Comparison of ENCODE assay signal across 9 cellular contexts in genomic region chr17:7215652-7216139, GRCh38. TPM values are rescaled to one million over a fixed set of nuclear protein-coding genes. Genes with fewer than 3 reads are reported as not detected.
A peak's percentile ranks its signal among the peaks of the same experiment; 100 is the strongest.
DNase-seq lines count a peak whose midpoint lies in the region; ATAC-seq, FAIRE-seq and TF ChIP-seq lines count a peak whose summit lies in the region.
"Had no signal": no experiment of that assay in that cellular context is flagged by ENCODE, and none has a peak within 500 bp of the region (broad histone marks: within the 10 kb centered on the region; RNA-seq: fewer than 3 reads in every experiment).

No MANE protein-coding gene starts in this region.

- no peak for TF ChIP-seq POLR2A in GM12878 (IDR thresholded peaks at IDR 0.05; ENCODE audit: low read depth, low read length)

- H2BK12ac ChIP-seq in mesenchymal stem cell (ENCODE audit: low read length in 2 of 2) = peak overlapping the region; percentile 57 to 63

- no peak for FAIRE-seq in GM12878 (lab: Jason Lieb, UNC)

- no peak for TF ChIP-seq RAD21 in GM12878 (IDR thresholded peaks at IDR 0.05; ENCODE audit: insufficient read depth, low read depth, low read length)

- H3K27ac ChIP-seq in 22Rv1 (peak overlapping the region; percentile 65), GM12878 (ENCODE audit: control insufficient read depth, insufficient read depth) (no peak overlapping the region), mesenchymal stem cell (ENCODE audit: low read length, poor library complexity, severe bottlenecking) (peak overlapping the region; percentile 56)
- H3K27ac ChIP-seq: KMS-11 had no signal

- no peak for TF ChIP-seq CTCF in 22Rv1 (IDR thresholded peaks at IDR 0.05)
- no peak for TF ChIP-seq CTCF in HFF-Myc (IDR thresholded peaks at IDR 0.05; ENCODE audit: low read depth, low read length, missing control alignments)
- no peak for TF ChIP-seq CTCF in GM12878 (IDR thresholded peaks at IDR 0.05 in 2 of 3, conservative IDR thresholded peaks at IDR 0.05 in 1 of 3; ENCODE audit: control insufficient read depth in 2 of 3, extremely low read depth in 1 of 3, insufficient read depth in 1 of 3, low read depth in 3 of 3, low read length in 3 of 3)

- BruUV-seq in GM12878 (replicated peaks; lab: Mats Ljungman, UMichigan) = no TSS peak

- H3K27me3 ChIP-seq in GM12878 (replicated peaks in 1 of 2; ENCODE audit: control insufficient read depth in 2 of 2, insufficient read depth in 2 of 2, low read length in 1 of 2) = no peaks in the 10 kb centered on the region
- H3K27me3 ChIP-seq in mesenchymal stem cell (ENCODE audit: control insufficient read depth in 1 of 2, insufficient read depth in 1 of 2, low read length in 2 of 2) = no peaks in the 10 kb centered on the region

- ATAC-seq in GM12878 = no peak
- no peak for ATAC-seq in HG02571 (IDR thresholded peaks at IDR 0.05; ENCODE audit: unreplicated experiment)
- no peak for ATAC-seq in HG02973 (IDR thresholded peaks at IDR 0.05; ENCODE audit: unreplicated experiment)

- POLR2A ChIA-PET in GM12878 (lab: Charles Lee) = interaction anchor here (1.3 to 3.3 kb wide), 3 partner anchors 19 to 26 kb away, joined by 3 to 12 read pairs (median 7); partner anchors contain the start of genes DVL2 and PHF23

- H3K18ac ChIP-seq in mesenchymal stem cell (ENCODE audit: low read depth in 1 of 2, low read length in 2 of 2) = peak overlapping the region in 1 of 2 experiments; percentile 69

- H2BK15ac ChIP-seq in mesenchymal stem cell (ENCODE audit: low read depth, poor library complexity, severe bottlenecking) = no peak overlapping the region

- H3K4me1 ChIP-seq in GM12878 (ENCODE audit: control insufficient read depth, insufficient read depth, low read length) = peaks cover 18% of the 10 kb centered on the region
- peaks cover 41% of the 10 kb centered on the region for H3K4me1 ChIP-seq in mesenchymal stem cell (ENCODE audit: control insufficient read depth, insufficient read depth, low read depth, low read length)

- no peak overlapping the region for H2BK120ac ChIP-seq in mesenchymal stem cell (ENCODE audit: low read depth, low read length)

- H2AK5ac ChIP-seq in mesenchymal stem cell (ENCODE audit: low read length, severe bottlenecking) = peak overlapping the region; percentile 26

- H3K23ac ChIP-seq in mesenchymal stem cell (ENCODE audit: low read length in 2 of 2) = peak overlapping the region in 1 of 2 experiments; percentile 47

- peak overlapping the region in 1 of 2 experiments; percentile 86 for H3K14ac ChIP-seq in mesenchymal stem cell (ENCODE audit: low read length in 2 of 2)

- no peaks in the 10 kb centered on the region for H3K9me3 ChIP-seq in GM12878 (replicated peaks; ENCODE audit: control insufficient read depth, insufficient read depth, low read length)
- H3K9me3 ChIP-seq in mesenchymal stem cell (ENCODE audit: control insufficient read depth, low read length) = no peaks in the 10 kb centered on the region

- in situ Hi-C loops in GM12878 (cut with MboI) = no loop called here

- TF ChIP-seq EP300 in GM12878 (IDR thresholded peaks at IDR 0.05; ENCODE audit: borderline replicate concordance in 1 of 2, control insufficient read depth in 1 of 2, low read depth in 2 of 2, low read length in 2 of 2) = no peak

- no peak overlapping the region for H3K4ac ChIP-seq in mesenchymal stem cell (ENCODE audit: low read depth in 1 of 2, low read length in 2 of 2)

- intact Hi-C loops in GM12878 (cut with micrococcal nuclease; ENCODE audit: unreplicated experiment) = loop anchor here (2.0 kb wide), 2 partner anchors 23 to 37 kb away; partner anchors contain the start of genes ELP5 and PHF23

- peaks cover 17% of the 10 kb centered on the region for H3K79me1 ChIP-seq in mesenchymal stem cell (replicated peaks; ENCODE audit: low read length, poor library complexity, severe bottlenecking)

- no peak overlapping the region for H4K8ac ChIP-seq in mesenchymal stem cell (ENCODE audit: low read length)

- 0% methylated on average over 6 of the region's 9 CpGs for WGBS in GM12878 (ENCODE audit: insufficient coverage, insufficient replicate concordance, low lambda C conversion rate, missing lambda C conversion rate)
- WGBS in mesenchymal stem cell = 3% methylated on average over 7 of the region's 9 CpGs

- DNase-seq in HFF-Myc (ENCODE audit: extremely low read depth, low read depth) = no peak
- DNase-seq in GM12878 (ENCODE audit: low read depth, low spot score) = no peak
- DNase-seq in mesenchymal stem cell = peak; percentile 56
- DNase-seq in NCI-H2029 treated with DMSO at 0.1 percent for 48 hours (lab: John Stamatoyannopoulos, UW) = no peak
- no peak for DNase-seq in activated CD8-positive, alpha-beta memory T cell treated with anti-CD3 and anti-CD28 coated beads, Interleukin-2, amount 50 U/mL, for 4 hours

- peak overlapping the region; percentile 63 for H3K4me3 ChIP-seq in HFF-Myc (replicated peaks; ENCODE audit: low read depth, low read length)
- no peak overlapping the region for H3K4me3 ChIP-seq in GM12878
- peak overlapping the region; percentile 46 to 85 for H3K4me3 ChIP-seq in mesenchymal stem cell (ENCODE audit: insufficient read depth in 1 of 2, low read depth in 1 of 2, low read length in 2 of 2)

- H2BK5ac ChIP-seq in mesenchymal stem cell (ENCODE audit: low read depth, low read length, poor library complexity, severe bottlenecking) = no peak overlapping the region

- no peak overlapping the region for H4K91ac ChIP-seq in mesenchymal stem cell (ENCODE audit: low read length)

- CTCF ChIA-PET in GM12878 (lab: Yijun Ruan, JAX) = interaction anchor here (1.4 to 1.9 kb wide), 2 partner anchors 66 to 81 kb away, joined by 3 to 7 read pairs; partner anchors contain the start of gene SLC2A4

- H3K4me2 ChIP-seq in GM12878 (ENCODE audit: control insufficient read depth, insufficient read depth) (peak overlapping the region; percentile 5; the same call in 1 of the 2 replicates), mesenchymal stem cell (ENCODE audit: low read length, poor library complexity, severe bottlenecking) (peak overlapping the region; percentile 92)
- H3K4me2 ChIP-seq: KMS-11 had no signal

- SMC1A ChIA-PET in GM12878 (lab: Charles Lee; ENCODE audit: uncharacterized antibody, unreplicated experiment) = interaction anchor here (1.6 kb wide), 1 partner anchor 36 kb away, joined by 4 read pairs; the partner anchor contains the start of gene CTDNEP1

- no peaks in the 10 kb centered on the region for H4K20me1 ChIP-seq in GM12878 (ENCODE audit: control insufficient read depth, insufficient read depth)

- H3K9ac ChIP-seq in GM12878 (ENCODE audit: control insufficient read depth, insufficient read depth, low read length) (no peak overlapping the region), mesenchymal stem cell (ENCODE audit: low read length) (peak overlapping the region; percentile 89)
- H3K9ac ChIP-seq: KMS-11 had no signal

- RAD21 ChIA-PET in GM12878 (lab: Charles Lee; ENCODE audit: unreplicated experiment) = interaction anchor here (0.6 kb wide), 1 partner anchor 170 kb away, joined by 4 read pairs; no protein-coding TSS in a partner anchor

- no peak overlapping the region for H2AFZ ChIP-seq in GM12878 (ENCODE audit: control insufficient read depth, low read depth, low read length)
- no peak overlapping the region for H2AFZ ChIP-seq in mesenchymal stem cell (ENCODE audit: low read depth, low read length)

- H3K36me3 ChIP-seq in GM12878 (ENCODE audit: control insufficient read depth in 2 of 2, insufficient read depth in 2 of 2, low read length in 1 of 2) (no peaks in the 10 kb centered on the region), mesenchymal stem cell (ENCODE audit: control insufficient read depth in 1 of 2, insufficient read depth in 2 of 2, low read depth in 1 of 2, low read length in 2 of 2) (peaks cover 0 to under 1% of the 10 kb centered on the region in 2 experiments)

- peaks cover 11% of the 10 kb centered on the region for H3K79me2 ChIP-seq in GM12878 (ENCODE audit: control insufficient read depth, insufficient read depth, low read length)

RNA-seq across cellular contexts. Expression of gene DLG4, which starts 3.9 kb away (rescaled TPM):
- 24.4 and 31.0 TPM in 2 replicates for total RNA-seq in GM12878 (2013; cell fraction: nucleolus; rRNA removed)
- total RNA-seq in GM12878 (2014; rRNA removed) = 1.4 and 2.3 TPM in 2 replicates
- total RNA-seq in GM12878 (2014; rRNA removed; fragmentation: Illumina TruSeq; extraction: Trizol) = 1.3 and 1.9 TPM in 2 replicates
- total RNA-seq in GM12878 (2021) = 3.1 and 4.2 TPM in 2 replicates
- 2.7 TPM for polyA plus RNA-seq in GM12878 (2011; ENCODE audit: low read depth)
- 2.8 and 2.9 TPM in 2 replicates for polyA plus RNA-seq in GM12878 (2011; rRNA removed)
- 3.1 TPM in 2 replicates for polyA plus RNA-seq in GM12878 (2011; cell fraction: cytosol; rRNA removed)
- 21.5 and 23.6 TPM in 2 replicates for polyA plus RNA-seq in GM12878 (2011; cell fraction: nucleus; rRNA removed)
- 5.2 and 5.9 TPM in 2 replicates for polyA plus RNA-seq in GM12878 (2012)
- 0.68 and 2.1 TPM in 2 replicates for polyA plus RNA-seq in GM12878 (2014; fragmentation: Illumina TruSeq; extraction: Trizol)
- polyA plus RNA-seq in GM12878 (2014; fragmentation: Nextera tagmentation; extraction: Ambion mirVana) = under 1 TPM; 0.07 to 0.43 TPM
- 2.6 and 4.1 TPM in 2 replicates for polyA plus RNA-seq in GM12878 (2014; rRNA removed)
- polyA plus RNA-seq in GM12878 (2016; fragmentation: Nextera tagmentation; extraction: Ambion mirVana) = under 1 TPM; 0.10 to 0.29 TPM
- 3.1 and 3.7 TPM in 2 replicates for polyA minus RNA-seq in GM12878 (2011; rRNA and poly(A)+ RNA removed)
- polyA minus RNA-seq in GM12878 (2011; cell fraction: cytosol; rRNA and poly(A)+ RNA removed) = 0.94 TPM in 1 of 2 replicates, not detected in the other
- 5.2 and 6.0 TPM in 2 replicates for polyA minus RNA-seq in GM12878 (2011; cell fraction: nucleus; rRNA and poly(A)+ RNA removed)
- 21.6 TPM for polyA plus RNA-seq in mesenchymal stem cell (2013, experiment 1 of 2)
- polyA plus RNA-seq in mesenchymal stem cell (2013, experiment 2 of 2) = 20.4 TPM

RNA-seq across cellular contexts. Expression of gene ACADVL, which starts 4.0 kb away (rescaled TPM):
- 287 and 321 TPM in 2 replicates for total RNA-seq in GM12878 (2013; cell fraction: nucleolus; rRNA removed)
- 138 and 165 TPM in 2 replicates for total RNA-seq in GM12878 (2014; rRNA removed)
- 97.1 and 99.0 TPM in 2 replicates for total RNA-seq in GM12878 (2014; rRNA removed; fragmentation: Illumina TruSeq; extraction: Trizol)
- total RNA-seq in GM12878 (2021) = 182 and 196 TPM in 2 replicates
- polyA plus RNA-seq in GM12878 (2011; ENCODE audit: low read depth) = 379 TPM
- 150 and 232 TPM in 2 replicates for polyA plus RNA-seq in GM12878 (2011; rRNA removed)
- polyA plus RNA-seq in GM12878 (2011; cell fraction: cytosol; rRNA removed) = 247 and 317 TPM in 2 replicates
- 3,310 and 3,575 TPM in 2 replicates for polyA plus RNA-seq in GM12878 (2011; cell fraction: nucleus; rRNA removed)
- 351 and 464 TPM in 2 replicates for polyA plus RNA-seq in GM12878 (2012)
- polyA plus RNA-seq in GM12878 (2014; fragmentation: Illumina TruSeq; extraction: Trizol) = 86.8 and 137 TPM in 2 replicates
- polyA plus RNA-seq in GM12878 (2014; fragmentation: Nextera tagmentation; extraction: Ambion mirVana) = 10 to 100 TPM; 25.4 to 73.1 TPM
- polyA plus RNA-seq in GM12878 (2014; rRNA removed) = 212 and 221 TPM in 2 replicates
- 100 to 1,000 TPM; 204 to 225 TPM for polyA plus RNA-seq in GM12878 (2016; fragmentation: Nextera tagmentation; extraction: Ambion mirVana)
- 82.7 and 156 TPM in 2 replicates for polyA minus RNA-seq in GM12878 (2011; rRNA and poly(A)+ RNA removed)
- 56.9 and 61.9 TPM in 2 replicates for polyA minus RNA-seq in GM12878 (2011; cell fraction: cytosol; rRNA and poly(A)+ RNA removed)
- 240 and 270 TPM in 2 replicates for polyA minus RNA-seq in GM12878 (2011; cell fraction: nucleus; rRNA and poly(A)+ RNA removed)
- 273 TPM for polyA plus RNA-seq in mesenchymal stem cell (2013, experiment 1 of 2)
- 278 TPM for polyA plus RNA-seq in mesenchymal stem cell (2013, experiment 2 of 2)

RNA-seq across cellular contexts. Expression of gene DVL2, which starts 18.6 kb away (rescaled TPM):
- total RNA-seq in GM12878 (2013; cell fraction: nucleolus; rRNA removed) = 83.1 and 91.9 TPM in 2 replicates
- total RNA-seq in GM12878 (2014; rRNA removed) (33.0 and 37.6 TPM in 2 replicates), GM12878 (2014; rRNA removed; fragmentation: Illumina TruSeq; extraction: Trizol) (15.4 and 16.7 TPM in 2 replicates), GM12878 (2021) (40.0 and 44.8 TPM in 2 replicates)
- polyA plus RNA-seq in GM12878 (2011; ENCODE audit: low read depth) = 11.7 TPM
- polyA plus RNA-seq in GM12878 (2011; rRNA removed) (2.2 and 5.3 TPM in 2 replicates), GM12878 (2014; fragmentation: Illumina TruSeq; extraction: Trizol) (5.1 and 21.2 TPM in 2 replicates), GM12878 (2014; fragmentation: Nextera tagmentation; extraction: Ambion mirVana) (1 to 10 TPM in 1 of 2 experiments, under 1 TPM in 1; 0.97 to 2.7 TPM), GM12878 (2014; rRNA removed) (29.9 and 31.3 TPM in 2 replicates), GM12878 (2016; fragmentation: Nextera tagmentation; extraction: Ambion mirVana) (10 to 100 TPM; 25.3 to 30.4 TPM)
- polyA plus RNA-seq in GM12878 (2011; cell fraction: cytosol; rRNA removed) = 6.1 TPM in 2 replicates
- polyA plus RNA-seq in GM12878 (2011; cell fraction: nucleus; rRNA removed) = 30.0 and 46.5 TPM in 2 replicates
- 29.2 and 31.4 TPM in 2 replicates for polyA plus RNA-seq in GM12878 (2012)
- 15.7 and 21.8 TPM in 2 replicates for polyA minus RNA-seq in GM12878 (2011; rRNA and poly(A)+ RNA removed)
- polyA minus RNA-seq in GM12878 (2011; cell fraction: cytosol; rRNA and poly(A)+ RNA removed) = 9.1 and 10.9 TPM in 2 replicates
- polyA minus RNA-seq in GM12878 (2011; cell fraction: nucleus; rRNA and poly(A)+ RNA removed) = 23.8 and 45.4 TPM in 2 replicates
- 40.7 TPM for polyA plus RNA-seq in mesenchymal stem cell (2013, experiment 1 of 2)
- 39.7 TPM for polyA plus RNA-seq in mesenchymal stem cell (2013, experiment 2 of 2)

RNA-seq across cellular contexts. Expression of gene PHF23, which starts 23.6 kb away (rescaled TPM):
- total RNA-seq in GM12878 (2013; cell fraction: nucleolus; rRNA removed) = 10.6 and 11.8 TPM in 2 replicates
- total RNA-seq in GM12878 (2014; rRNA removed) (35.7 and 38.0 TPM in 2 replicates), GM12878 (2014; rRNA removed; fragmentation: Illumina TruSeq; extraction: Trizol) (35.6 and 37.5 TPM in 2 replicates), GM12878 (2021) (34.0 and 39.2 TPM in 2 replicates)
- polyA plus RNA-seq in GM12878 (2011; ENCODE audit: low read depth) = 22.1 TPM
- polyA plus RNA-seq in GM12878 (2011; rRNA removed) (21.7 and 29.7 TPM in 2 replicates), GM12878 (2014; fragmentation: Illumina TruSeq; extraction: Trizol) (72.7 and 84.8 TPM in 2 replicates), GM12878 (2014; fragmentation: Nextera tagmentation; extraction: Ambion mirVana) (10 to 100 TPM in 1 of 2 experiments, 1 to 10 TPM in 1; 8.2 to 17.7 TPM), GM12878 (2014; rRNA removed) (38.1 and 41.6 TPM in 2 replicates), GM12878 (2016; fragmentation: Nextera tagmentation; extraction: Ambion mirVana) (10 to 100 TPM; 26.4 to 31.1 TPM)
- polyA plus RNA-seq in GM12878 (2011; cell fraction: cytosol; rRNA removed) = 27.3 and 27.9 TPM in 2 replicates
- 15.7 and 19.7 TPM in 2 replicates for polyA plus RNA-seq in GM12878 (2011; cell fraction: nucleus; rRNA removed)
- polyA plus RNA-seq in GM12878 (2012) = 25.1 and 26.9 TPM in 2 replicates
- 20.7 and 28.0 TPM in 2 replicates for polyA minus RNA-seq in GM12878 (2011; rRNA and poly(A)+ RNA removed)
- 12.2 and 13.2 TPM in 2 replicates for polyA minus RNA-seq in GM12878 (2011; cell fraction: cytosol; rRNA and poly(A)+ RNA removed)
- 6.8 and 8.7 TPM in 2 replicates for polyA minus RNA-seq in GM12878 (2011; cell fraction: nucleus; rRNA and poly(A)+ RNA removed)
- polyA plus RNA-seq in mesenchymal stem cell (2013, experiment 1 of 2) = 117 TPM
- polyA plus RNA-seq in mesenchymal stem cell (2013, experiment 2 of 2) = 119 TPM

RNA-seq across cellular contexts. Expression of gene GABARAP, which starts 26.6 kb away (rescaled TPM):
- 11.4 and 13.4 TPM in 2 replicates for total RNA-seq in GM12878 (2013; cell fraction: nucleolus; rRNA removed)
- total RNA-seq in GM12878 (2014; rRNA removed) (127 and 134 TPM in 2 replicates), GM12878 (2014; rRNA removed; fragmentation: Illumina TruSeq; extraction: Trizol) (157 and 164 TPM in 2 replicates), GM12878 (2021) (256 and 259 TPM in 2 replicates)
- 230 TPM for polyA plus RNA-seq in GM12878 (2011; ENCODE audit: low read depth)
- polyA plus RNA-seq in GM12878 (2011; rRNA removed) (187 and 223 TPM in 2 replicates), GM12878 (2014; fragmentation: Illumina TruSeq; extraction: Trizol) (613 and 739 TPM in 2 replicates), GM12878 (2014; fragmentation: Nextera tagmentation; extraction: Ambion mirVana) (100 to 1,000 TPM; 314 to 340 TPM), GM12878 (2014; rRNA removed) (236 and 238 TPM in 2 replicates), GM12878 (2016; fragmentation: Nextera tagmentation; extraction: Ambion mirVana) (100 to 1,000 TPM; 433 to 444 TPM)
- polyA plus RNA-seq in GM12878 (2011; cell fraction: cytosol; rRNA removed) = 230 and 389 TPM in 2 replicates
- 97.8 and 122 TPM in 2 replicates for polyA plus RNA-seq in GM12878 (2011; cell fraction: nucleus; rRNA removed)
- 348 and 349 TPM in 2 replicates for polyA plus RNA-seq in GM12878 (2012)
- 144 and 161 TPM in 2 replicates for polyA minus RNA-seq in GM12878 (2011; rRNA and poly(A)+ RNA removed)
- polyA minus RNA-seq in GM12878 (2011; cell fraction: cytosol; rRNA and poly(A)+ RNA removed) = 52.9 and 65.4 TPM in 2 replicates
- 29.0 and 33.7 TPM in 2 replicates for polyA minus RNA-seq in GM12878 (2011; cell fraction: nucleus; rRNA and poly(A)+ RNA removed)
- 1,180 TPM for polyA plus RNA-seq in mesenchymal stem cell (2013, experiment 1 of 2)
- polyA plus RNA-seq in mesenchymal stem cell (2013, experiment 2 of 2) = 1,203 TPM
